Comparison of ENCODE assay signal across 18 cellular contexts in the genomic region with DNA sequence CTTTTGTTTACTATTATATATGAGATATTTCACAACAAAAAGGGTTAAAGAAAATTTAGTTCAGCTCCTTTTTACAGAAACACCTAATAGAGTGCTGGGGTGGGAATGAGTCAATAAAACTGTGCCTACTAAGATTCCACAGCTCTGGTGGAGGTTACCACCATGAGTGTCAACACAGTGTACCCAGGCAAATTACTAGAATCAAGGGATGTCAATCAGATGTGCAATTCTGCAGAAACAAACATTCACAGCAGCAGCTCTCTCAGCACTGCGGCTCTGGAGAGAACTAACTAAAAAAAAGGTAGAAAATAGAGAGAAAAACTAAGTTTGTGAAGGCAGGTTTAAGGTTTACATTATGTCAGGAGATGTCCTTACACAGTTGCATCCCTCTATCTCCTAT.
A peak's percentile ranks its signal among the peaks of the same experiment; 100 is the strongest.
DNase-seq lines count a peak whose midpoint lies in the region; TF ChIP-seq lines count a peak whose summit lies in the region.
"Had no signal": no experiment of that assay in that cellular context is flagged by ENCODE, and none has a peak within 500 bp of the region (broad histone marks: within the 10 kb centered on the region; RNA-seq: fewer than 3 reads in every experiment).

No MANE protein-coding gene starts in this region.

- no peaks in the 10 kb centered on the region for H3K9me3 Mint-ChIP-seq in nephron progenitor cell

- H3K27ac Mint-ChIP-seq in nephron progenitor cell = peak overlapping the region; percentile 45
- H3K27ac Mint-ChIP-seq: CD4-positive, CD25-positive, alpha-beta regulatory T cell; CD8-positive, alpha-beta memory T cell; HFFc6 had no signal

- H3K36me3 ChIP-seq in kidney epithelial cell (ENCODE audit: control insufficient read depth, insufficient read depth, low read length) = no peaks in the 10 kb centered on the region
- H3K36me3 ChIP-seq: BE2C had no signal

- DNase-seq in NCI-H526 treated with DMSO at 0.1 percent for 48 hours (lab: John Stamatoyannopoulos, UW) (peak; percentile 46), kidney epithelial cell (ENCODE audit: low read depth) (peak; percentile 12), nephron progenitor cell (no peak), retina (peak; percentile 49), NCI-H82 treated with DMSO at 0.1 percent for 48 hours (lab: John Stamatoyannopoulos, UW; ENCODE audit: unreplicated experiment) (no peak), AG20443 (ENCODE audit: low spot score) (no peak), GM19238 (ENCODE audit: insufficient read length, low spot score) (no peak)
- DNase-seq: BE2C; C1 segment of cervical spinal cord; CD4-positive, CD25-positive, alpha-beta regulatory T cell; CD8-positive, alpha-beta memory T cell; COR-L47; DMS153; DMS79; GDM1; GOT3; H7; HFFc6 had no signal

- peaks cover 2% of the 10 kb centered on the region for H3K27me3 Mint-ChIP-seq in nephron progenitor cell (ENCODE audit: low read depth, poor library complexity)
- H3K27me3 Mint-ChIP-seq: CD4-positive, CD25-positive, alpha-beta regulatory T cell; CD8-positive, alpha-beta memory T cell had no signal

- no peak overlapping the region for H3K4me3 Mint-ChIP-seq in nephron progenitor cell
- H3K4me3 Mint-ChIP-seq: CD4-positive, CD25-positive, alpha-beta regulatory T cell; CD8-positive, alpha-beta memory T cell; HFFc6 had no signal

- no peak overlapping the region for H3K4me3 ChIP-seq in kidney epithelial cell (ENCODE audit: low read depth, low read length)

- H3K36me3 Mint-ChIP-seq in nephron progenitor cell (ENCODE audit: low read depth) = no peaks in the 10 kb centered on the region
- H3K36me3 Mint-ChIP-seq: CD4-positive, CD25-positive, alpha-beta regulatory T cell; CD8-positive, alpha-beta memory T cell had no signal

- H3K4me1 Mint-ChIP-seq in nephron progenitor cell = peaks cover 17% of the 10 kb centered on the region
- H3K4me1 Mint-ChIP-seq: CD4-positive, CD25-positive, alpha-beta regulatory T cell; CD8-positive, alpha-beta memory T cell had no signal

- no peaks in the 10 kb centered on the region for H3K27me3 ChIP-seq in kidney epithelial cell (ENCODE audit: control insufficient read depth, insufficient read depth, low read length)
- H3K27me3 ChIP-seq: BE2C had no signal

- TF ChIP-seq CTCF in kidney epithelial cell (IDR thresholded peaks at IDR 0.05; ENCODE audit: insufficient read depth, low read length, poor library complexity, severe bottlenecking) (no peak), nephron progenitor cell (IDR thresholded peaks at IDR 0.05) (no peak)

Comparison
In these comparisons a context has a peak if more than half of its experiments do, and no peak if none do; other contexts are left out.
1. DNase-seq: peak in NCI-H526 treated with DMSO at 0.1 percent for 48 hours (single experiment), kidney epithelial cell (single experiment) and retina (single experiment); none in nephron progenitor cell (single experiment), NCI-H82 treated with DMSO at 0.1 percent for 48 hours (single experiment), AG20443 (single experiment) and GM19238 (single experiment).